In the genomic region with DNA sequence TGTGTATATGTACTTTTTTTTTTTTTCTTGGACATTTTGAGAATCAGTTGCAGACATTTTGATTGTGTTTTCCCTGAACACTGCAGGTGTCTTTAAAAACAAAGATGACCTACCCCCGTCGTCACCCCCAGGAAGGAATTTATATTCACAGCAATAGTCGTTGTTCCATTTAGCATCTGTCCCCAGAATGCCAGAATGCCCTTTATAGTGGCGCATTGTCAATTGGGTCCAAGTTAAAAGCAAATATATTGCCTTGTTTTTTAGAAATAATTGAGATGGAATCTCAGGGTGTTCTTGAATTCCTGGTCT, we compare ENCODE assay signal across 1 cellular context.
TF ChIP-seq lines count a peak whose summit lies in the region.

No MANE protein-coding gene starts in this region.

TF ChIP-seq in HepG2, 621 proteins besides CTCF, POLR2A, EP300 and RAD21:
- TF ChIP-seq RBFOX2 (IDR thresholded peaks at IDR 0.05; ENCODE audit: low read depth, low read length) = peak; percentile 27; the same call in 1 of the 2 replicates
- no peak for TF ChIP-seq ZNF576 (CRISPR knock-in tag; IDR thresholded peaks at IDR 0.05)
TF ChIP-seq in HepG2: peak in this region for 1.
